Comparison of ENCODE assay signal across 1 cellular context in genomic region chr6:33958863-33959651, GRCh38.
TF ChIP-seq lines count a peak whose summit lies in the region.

No MANE protein-coding gene starts in this region.

TF ChIP-seq in SK-N-SH, 30 proteins besides CTCF, POLR2A, EP300 and RAD21 (continued from another document):
- TF ChIP-seq MAX (IDR thresholded peaks at IDR 0.05; ENCODE audit: low read depth) (no peak), RXRA (IDR thresholded peaks at IDR 0.05; ENCODE audit: borderline replicate concordance, low read depth) (no peak), FOXJ3 (CRISPR knock-in tag; IDR thresholded peaks at IDR 0.05) (no peak), MEF2A (IDR thresholded peaks at IDR 0.05; ENCODE audit: borderline replicate concordance, low read depth) (no peak), TCF12 (IDR thresholded peaks at IDR 0.05) (no peak), TAF1 (IDR thresholded peaks at IDR 0.05; ENCODE audit: borderline replicate concordance, low read depth, low read length) (no peak), NRF1 (IDR thresholded peaks at IDR 0.05; ENCODE audit: low read depth, low read length) (no peak), TEAD4 (IDR thresholded peaks at IDR 0.05; ENCODE audit: borderline replicate concordance, insufficient read depth) (no peak), MXI1 (IDR thresholded peaks at IDR 0.05; ENCODE audit: low read depth, low read length) (no peak)
